In the genomic region with DNA sequence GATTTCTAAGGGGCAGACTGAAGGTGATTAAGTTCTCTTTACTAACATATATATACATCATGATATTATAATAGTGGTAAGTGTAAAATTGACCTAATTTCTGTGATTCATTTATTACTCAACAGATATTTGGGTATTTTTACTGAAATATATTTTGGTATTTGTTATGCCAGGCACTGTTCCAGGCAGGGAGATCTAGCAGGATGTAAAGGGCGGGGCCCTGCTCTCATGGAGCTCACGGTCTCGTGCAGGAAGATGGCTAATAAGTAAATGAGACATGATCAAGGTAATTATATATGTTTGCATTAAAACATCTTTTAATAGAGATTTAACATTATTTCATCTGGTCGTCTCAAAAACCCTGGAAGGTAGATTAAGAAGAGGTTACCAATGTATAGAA, we compare ENCODE assay signal across 20 cellular contexts. TPM values are rescaled to one million over a fixed set of nuclear protein-coding genes. Genes with fewer than 3 reads are reported as not detected.
DNase-seq lines count a peak whose midpoint lies in the region; TF ChIP-seq lines count a peak whose summit lies in the region.
"Had no signal": no experiment of that assay in that cellular context is flagged by ENCODE, and none has a peak within 500 bp of the region (broad histone marks: within the 10 kb centered on the region; RNA-seq: fewer than 3 reads in every experiment).

No MANE protein-coding gene starts in this region.

- no peaks in the 10 kb centered on the region for H3K9me3 ChIP-seq in GM23248 (ENCODE audit: low read depth)
- no peaks in the 10 kb centered on the region for H3K9me3 ChIP-seq in right atrium auricular region
- no peaks in the 10 kb centered on the region for H3K9me3 ChIP-seq in skeletal muscle satellite cell (replicated peaks; ENCODE audit: low read length)
- H3K9me3 ChIP-seq: sigmoid colon had no signal

- 32 to 35% methylated on average over 4 of the region's 4 CpGs for WGBS in GM23248 (ENCODE audit: low coverage in 1 of 2, low lambda C conversion rate in 2 of 2, missing lambda C conversion rate in 2 of 2), 2 experiments

- H2AFZ ChIP-seq in GM23248 = no peak overlapping the region

- TF ChIP-seq CTCF in right atrium auricular region (IDR thresholded peaks at IDR 0.05) = no peak

- H3K4me1 ChIP-seq in GM23248 (ENCODE audit: insufficient read depth) = peaks cover 14% of the 10 kb centered on the region
- H3K4me1 ChIP-seq in right atrium auricular region = peaks cover 0 to 4% of the 10 kb centered on the region in 2 donors
- H3K4me1 ChIP-seq in skeletal muscle satellite cell (ENCODE audit: control insufficient read depth, insufficient read depth, low read length) = peaks cover 39% of the 10 kb centered on the region
- H3K4me1 ChIP-seq: sigmoid colon had no signal

- peak overlapping the region; percentile 15 for H3K4me2 ChIP-seq in GM23248 (ENCODE audit: unreplicated experiment)
- peak overlapping the region; percentile 75 for H3K4me2 ChIP-seq in skeletal muscle satellite cell (ENCODE audit: low read length)

- in situ Hi-C loops in GM23248 (cut with MboI) = no loop called here

- peak; percentile 78 for DNase-seq in GM23248
- peak; percentile 60 for DNase-seq in dermis blood vessel endothelial cell
- no peak for DNase-seq in right atrium auricular region (ENCODE audit: low spot score)
- no peak for DNase-seq in T-helper 9 cell
- no peak for DNase-seq in SKM-1 (lab: John Stamatoyannopoulos, UW; ENCODE audit: unreplicated experiment)
- no peak for DNase-seq in kidney tubule cell (ENCODE audit: low spot score)
- DNase-seq in cortex of kidney (lab: John Stamatoyannopoulos, UW) = no peak
- DNase-seq: activated CD4-positive, alpha-beta T cell treated with anti-CD3 and anti-CD28 coated beads for 36 hours; activated CD8-positive, alpha-beta T cell treated with anti-CD3 and anti-CD28 coated beads, Interleukin-2, amount 10 ng/mL, durations not matched to agents 7 days and 5 days; CD4-positive, CD25-positive, alpha-beta regulatory T cell; effector CD8-positive, alpha-beta T cell; erythroblast; GOT3; Kasumi-1; NCI-H1048; NCI-H1694 treated with DMSO at 0.1 percent for 48 hours; sigmoid colon had no signal

- H3K9me2 ChIP-seq in GM23248 (ENCODE audit: insufficient read depth) = no peaks in the 10 kb centered on the region

- H3K27me3 ChIP-seq in GM23248 (replicated peaks; ENCODE audit: insufficient read depth) (no peaks in the 10 kb centered on the region), right atrium auricular region (no peaks in the 10 kb centered on the region), skeletal muscle satellite cell (ENCODE audit: control insufficient read depth, insufficient read depth, low read length) (no peaks in the 10 kb centered on the region)
- H3K27me3 ChIP-seq: sigmoid colon had no signal

- H3K27ac ChIP-seq in GM23248 (no peak overlapping the region), right atrium auricular region (peak overlapping the region; percentile 54 to 64)
- H3K27ac ChIP-seq: sigmoid colon had no signal

- H3K36me3 ChIP-seq in GM23248 (ENCODE audit: low read depth) (no peaks in the 10 kb centered on the region), right atrium auricular region (no peaks in the 10 kb centered on the region), skeletal muscle satellite cell (ENCODE audit: insufficient read depth, low read length) (no peaks in the 10 kb centered on the region)
- H3K36me3 ChIP-seq: sigmoid colon had no signal

- H4K20me1 ChIP-seq in GM23248 (ENCODE audit: insufficient read depth) = no peaks in the 10 kb centered on the region

- no peak overlapping the region for H3K4me3 ChIP-seq in GM23248
- H3K4me3 ChIP-seq in right atrium auricular region = no peak overlapping the region
- peak overlapping the region; percentile 56 for H3K4me3 ChIP-seq in skeletal muscle satellite cell (ENCODE audit: low read length)
- H3K4me3 ChIP-seq: lung, sigmoid colon had no signal

- peaks cover 11% of the 10 kb centered on the region for H3F3A ChIP-seq in GM23248 (ENCODE audit: insufficient read depth)

- no peaks in the 10 kb centered on the region for H3K79me2 ChIP-seq in GM23248 (ENCODE audit: insufficient read depth)

- no peak overlapping the region for H3K9ac ChIP-seq in GM23248
- peak overlapping the region; percentile 60 for H3K9ac ChIP-seq in skeletal muscle satellite cell (ENCODE audit: low read depth, low read length)

RNA-seq across cellular contexts. Expression of a gene that starts 27.7 kb away (rescaled TPM):
- total RNA-seq in GM23248 (2014; rRNA removed; shearing (Covaris generic)) = 6.1 and 7.6 TPM in 2 replicates
- polyA plus RNA-seq in GM23248 (2016; fragmentation: Nextera tagmentation; extraction: Ambion mirVana) = 12.1 and 14.0 TPM in 2 replicates
- total RNA-seq in dermis blood vessel endothelial cell = 8.6 and 10.0 TPM in 2 replicates
- total RNA-seq in right atrium auricular region = 10 to 100 TPM; 10.0 to 19.6 TPM
- total RNA-seq in skeletal muscle satellite cell (2012; rRNA removed) = 4.1 and 7.0 TPM in 2 replicates
- total RNA-seq: OCI-LY7 had no signal

Comparison
In these comparisons a context has a peak if more than half of its experiments do, and no peak if none do; other contexts are left out.
1. DNase-seq: peak in GM23248 (single experiment) and dermis blood vessel endothelial cell (single experiment); none in right atrium auricular region (single experiment), T-helper 9 cell (single experiment), SKM-1 (single experiment), kidney tubule cell (single experiment) and cortex of kidney (single experiment).